In the genomic region with DNA sequence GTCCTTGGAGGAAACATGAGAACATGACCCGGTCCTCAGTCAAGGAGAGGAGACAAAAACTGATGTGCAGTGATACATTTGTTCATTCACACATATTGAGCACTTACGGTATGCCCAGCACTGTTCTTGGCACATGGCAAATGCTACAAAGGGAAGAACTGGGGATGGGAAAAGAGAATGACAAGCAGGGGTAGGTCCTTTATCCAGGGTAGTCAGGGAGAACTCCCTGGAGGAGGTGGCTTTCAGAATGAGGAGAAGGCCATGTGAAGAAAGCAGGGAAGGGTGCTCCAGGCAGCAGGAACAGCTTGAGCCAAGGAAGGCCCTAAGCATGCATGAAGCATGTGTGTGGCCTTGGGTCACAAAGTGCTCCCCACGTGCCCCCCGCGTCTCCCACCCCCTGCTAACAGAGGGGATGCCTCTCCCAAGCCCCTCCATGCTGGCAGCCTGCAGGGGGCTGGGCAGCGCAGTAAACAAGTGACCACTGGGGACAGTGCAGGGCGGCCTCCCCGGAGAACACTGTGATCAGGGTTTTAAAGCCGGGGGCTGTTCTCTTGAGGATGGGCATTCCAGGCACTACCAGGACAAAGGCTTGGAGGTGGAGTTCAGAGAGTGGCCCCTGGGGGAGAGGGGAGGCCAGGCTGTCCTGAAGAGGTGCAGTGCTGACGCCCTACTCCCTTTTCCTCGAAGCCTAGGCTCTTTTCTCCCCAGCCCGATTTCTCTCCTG, we compare ENCODE assay signal across 9 cellular contexts.
A peak's percentile ranks its signal among the peaks of the same experiment; 100 is the strongest.
DNase-seq lines count a peak whose midpoint lies in the region.
"Had no signal": no experiment of that assay in that cellular context is flagged by ENCODE, and none has a peak within 500 bp of the region (broad histone marks: within the 10 kb centered on the region; RNA-seq: fewer than 3 reads in every experiment).

No MANE protein-coding gene starts in this region.

- H3K4me1 Mint-ChIP-seq in activated T-helper 2 cell treated with anti-CD3 and anti-CD28 coated beads, Interferon-gamma antibody, Interleukin-2, Interleukin-4, amounts not matched to agents 10 μg/mL and 5 μg/mL and 100 μg/mL, durations not matched to agents 14 hours and 24 hours and 36 hours (ENCODE audit: low read depth): no peaks in the 10 kb centered on the region
- no peaks in the 10 kb centered on the region for H3K4me1 Mint-ChIP-seq in activated CD4-positive, alpha-beta memory T cell treated with anti-CD3 and anti-CD28 coated beads, Interleukin-2, amount 10 ng/mL, durations not matched to agents 7 days and 5 days

- peak; percentile 18 for DNase-seq in NCI-H82 (lab: John Stamatoyannopoulos, UW)
- no peak for DNase-seq in NCI-H82 treated with DMSO at 0.1 percent for 48 hours (lab: John Stamatoyannopoulos, UW; ENCODE audit: unreplicated experiment)
- DNase-seq in ecto neural progenitor cell (ENCODE audit: low spot score): peak; percentile 79
- DNase-seq in left kidney (ENCODE audit: low read depth, low spot score): peak; percentile 26
- DNase-seq in effector CD4-positive, alpha-beta T cell: no peak
- DNase-seq in DMS79 (lab: John Stamatoyannopoulos, UW): no peak
- DNase-seq in activated T-helper 2 cell treated with anti-CD3 and anti-CD28 coated beads, Interferon-gamma antibody, Interleukin-2, Interleukin-4, amounts not matched to agents 10 μg/mL and 5 μg/mL and 100 μg/mL, durations not matched to agents 14 hours and 24 hours and 36 hours (ENCODE audit: low spot score): no peak
- no peak for DNase-seq in activated CD4-positive, alpha-beta memory T cell treated with anti-CD3 and anti-CD28 coated beads, Interleukin-2, amount 10 ng/mL, durations not matched to agents 7 days and 5 days
- DNase-seq: NCI-H2107 had no signal

- intact Hi-C loops in activated T-helper 2 cell treated with anti-CD3 and anti-CD28 coated beads, Interferon-gamma antibody, Interleukin-2, Interleukin-4, amounts not matched to agents 10 μg/mL and 5 μg/mL and 100 μg/mL, durations not matched to agents 14 hours and 24 hours and 36 hours (cut with micrococcal nuclease): loop anchor here (5.0 kb wide), 1 partner anchor 361 kb away; no protein-coding TSS in a partner anchor

- no peak overlapping the region for H3K27ac Mint-ChIP-seq in activated T-helper 2 cell treated with anti-CD3 and anti-CD28 coated beads, Interferon-gamma antibody, Interleukin-2, Interleukin-4, amounts not matched to agents 10 μg/mL and 5 μg/mL and 100 μg/mL, durations not matched to agents 14 hours and 24 hours and 36 hours
- no peak overlapping the region for H3K27ac Mint-ChIP-seq in activated CD4-positive, alpha-beta memory T cell treated with anti-CD3 and anti-CD28 coated beads, Interleukin-2, amount 10 ng/mL, durations not matched to agents 7 days and 5 days

- H3K9me3 Mint-ChIP-seq in activated T-helper 2 cell treated with anti-CD3 and anti-CD28 coated beads, Interferon-gamma antibody, Interleukin-2, Interleukin-4, amounts not matched to agents 10 μg/mL and 5 μg/mL and 100 μg/mL, durations not matched to agents 14 hours and 24 hours and 36 hours: no peaks in the 10 kb centered on the region
- peaks cover 2% of the 10 kb centered on the region for H3K9me3 Mint-ChIP-seq in activated CD4-positive, alpha-beta memory T cell treated with anti-CD3 and anti-CD28 coated beads, Interleukin-2, amount 10 ng/mL, durations not matched to agents 7 days and 5 days

- POLR2A ChIA-PET in activated CD4-positive, alpha-beta memory T cell treated with anti-CD3 and anti-CD28 coated beads, Interleukin-2, amount 10 ng/mL, durations not matched to agents 7 days and 5 days (lab: Charles Lee): no interaction called here

- H3K36me3 Mint-ChIP-seq in activated T-helper 2 cell treated with anti-CD3 and anti-CD28 coated beads, Interferon-gamma antibody, Interleukin-2, Interleukin-4, amounts not matched to agents 10 μg/mL and 5 μg/mL and 100 μg/mL, durations not matched to agents 14 hours and 24 hours and 36 hours (ENCODE audit: low read depth): no peaks in the 10 kb centered on the region
- H3K36me3 Mint-ChIP-seq in activated CD4-positive, alpha-beta memory T cell treated with anti-CD3 and anti-CD28 coated beads, Interleukin-2, amount 10 ng/mL, durations not matched to agents 7 days and 5 days (ENCODE audit: low read depth): no peaks in the 10 kb centered on the region

- H3K4me3 Mint-ChIP-seq in activated T-helper 2 cell treated with anti-CD3 and anti-CD28 coated beads, Interferon-gamma antibody, Interleukin-2, Interleukin-4, amounts not matched to agents 10 μg/mL and 5 μg/mL and 100 μg/mL, durations not matched to agents 14 hours and 24 hours and 36 hours (ENCODE audit: low read depth): no peak overlapping the region
- no peak overlapping the region for H3K4me3 Mint-ChIP-seq in activated CD4-positive, alpha-beta memory T cell treated with anti-CD3 and anti-CD28 coated beads, Interleukin-2, amount 10 ng/mL, durations not matched to agents 7 days and 5 days

- H3K27me3 Mint-ChIP-seq in activated T-helper 2 cell treated with anti-CD3 and anti-CD28 coated beads, Interferon-gamma antibody, Interleukin-2, Interleukin-4, amounts not matched to agents 10 μg/mL and 5 μg/mL and 100 μg/mL, durations not matched to agents 14 hours and 24 hours and 36 hours (ENCODE audit: low read depth): no peaks in the 10 kb centered on the region
- H3K27me3 Mint-ChIP-seq in activated CD4-positive, alpha-beta memory T cell treated with anti-CD3 and anti-CD28 coated beads, Interleukin-2, amount 10 ng/mL, durations not matched to agents 7 days and 5 days: no peaks in the 10 kb centered on the region

- CTCF ChIA-PET in activated CD4-positive, alpha-beta memory T cell treated with anti-CD3 and anti-CD28 coated beads, Interleukin-2, amount 10 ng/mL, durations not matched to agents 7 days and 5 days (lab: Charles Lee): interaction anchor here (2.2 kb wide), 1 partner anchor 26 kb away, joined by 12 read pairs; no protein-coding TSS in a partner anchor

Comparison
In these comparisons a context has a peak if more than half of its experiments do, and no peak if none do; other contexts are left out.
1. DNase-seq: peak in NCI-H82 (single experiment), ecto neural progenitor cell (single experiment) and left kidney (single experiment); none in NCI-H82 treated with DMSO at 0.1 percent for 48 hours (single experiment), effector CD4-positive, alpha-beta T cell (single experiment), DMS79 (single experiment), activated T-helper 2 cell treated with anti-CD3 and anti-CD28 coated beads, Interferon-gamma antibody, Interleukin-2, Interleukin-4, amounts not matched to agents 10 μg/mL and 5 μg/mL and 100 μg/mL, durations not matched to agents 14 hours and 24 hours and 36 hours (single experiment) and activated CD4-positive, alpha-beta memory T cell treated with anti-CD3 and anti-CD28 coated beads, Interleukin-2, amount 10 ng/mL, durations not matched to agents 7 days and 5 days (single experiment).